29 cellular contexts compared by ENCODE assay signal in genomic region chr7:26238004-26238403, GRCh38. TPM values are rescaled to one million over a fixed set of nuclear protein-coding genes. Genes with fewer than 3 reads are reported as not detected.
"Had no signal": no experiment of that assay in that cellular context is flagged by ENCODE, and none has a peak within 500 bp of the region (broad histone marks: within the 10 kb centered on the region; RNA-seq: fewer than 3 reads in every experiment).

No MANE protein-coding gene starts in this region.

- H3K27ac ChIP-seq: left ventricle myocardium inferior, neural progenitor cell, neutrophil, right atrium auricular region, right lobe of liver, stomach, testis, thyroid gland, transverse colon, upper lobe of left lung, vagina had no signal

- H3K36me3 ChIP-seq: left ventricle myocardium inferior, neural progenitor cell, neutrophil, right atrium auricular region, right lobe of liver, stomach, thyroid gland, transverse colon, upper lobe of left lung, vagina had no signal

- H3K4me2 ChIP-seq: neural progenitor cell had no signal

- H3K9ac ChIP-seq: neural progenitor cell had no signal

- H3K27me3 ChIP-seq: neural progenitor cell, neutrophil, right atrium auricular region, right lobe of liver, stomach, testis, thyroid gland, transverse colon, upper lobe of left lung, vagina had no signal

- FAIRE-seq: islet of Langerhans, kidney had no signal

- H3K9me3 Mint-ChIP-seq: immature natural killer cell; mesothelial cell of epicardium; naive B cell; natural killer cell; nephron progenitor cell; neural progenitor cell; stimulated activated naive B cell treated with anti-CD40 and anti-IgM and Interleukin-4, amounts not matched to agents 10 μg/mL and 1 μg/mL and 100 μg/mL, for 72 hours had no signal

- H3K4me3 ChIP-seq: left ventricle myocardium inferior, lung, neural progenitor cell, right atrium auricular region, right lobe of liver, stomach, testis, thyroid gland, transverse colon, upper lobe of left lung, vagina had no signal

- H3K9me3 ChIP-seq: left ventricle myocardium inferior, neutrophil, right atrium auricular region, right lobe of liver, stomach, testis, thyroid gland, transverse colon, upper lobe of left lung, vagina had no signal

- ATAC-seq: natural killer cell; right lobe of liver; stimulated activated naive B cell treated with anti-CD40 and anti-IgM and Interleukin-4, amounts not matched to agents 10 μg/mL and 1 μg/mL and 100 μg/mL, for 72 hours had no signal

- H3K4me3 Mint-ChIP-seq: immature natural killer cell; mesothelial cell of epicardium; naive B cell; natural killer cell; nephron progenitor cell; neural progenitor cell; stimulated activated naive B cell treated with anti-CD40 and anti-IgM and Interleukin-4, amounts not matched to agents 10 μg/mL and 1 μg/mL and 100 μg/mL, for 72 hours had no signal

- H2AFZ ChIP-seq: neural progenitor cell had no signal

- H3K36me3 Mint-ChIP-seq: immature natural killer cell; mesothelial cell of epicardium; naive B cell; natural killer cell; neural progenitor cell; stimulated activated naive B cell treated with anti-CD40 and anti-IgM and Interleukin-4, amounts not matched to agents 10 μg/mL and 1 μg/mL and 100 μg/mL, for 72 hours had no signal

- DNase-seq: immature natural killer cell; kidney; left ventricle myocardium inferior; mesendoderm; naive B cell; natural killer cell; nephron progenitor cell; occipital lobe; right lobe of liver; stimulated activated CD4-positive, alpha-beta T cell treated with anti-CD3 and anti-CD28 coated beads, Interleukin-12 subunit alpha, Interleukin-12 subunit beta, amount 100 ng/mL, for 4 hours; stimulated activated CD4-positive, alpha-beta T cell treated with anti-CD3 and anti-CD28 coated beads, Interleukin-15, amount 100 ng/mL, for 24 hours; stimulated activated CD4-positive, alpha-beta T cell treated with anti-CD3 and anti-CD28 coated beads, Interleukin-2, amount 100 ng/mL, for 24 hours; stimulated activated CD4-positive, alpha-beta T cell treated with anti-CD3 and anti-CD28 coated beads, Interleukin-4, amount 100 ng/mL, for 1 hour; stimulated activated naive B cell treated with anti-CD40 and anti-IgM and Interleukin-4, amounts not matched to agents 10 μg/mL and 1 μg/mL and 100 μg/mL, for 72 hours; stimulated activated naive CD8-positive, alpha-beta T cell treated with anti-CD3 and anti-CD28 coated beads, Interleukin-15, Interleukin-2, amounts not matched to agents 100 U/mL and 50 U/mL, for 24 hours; stomach; testis; thyroid gland; transverse colon; upper lobe of left lung had no signal

- H3K4me1 Mint-ChIP-seq: immature natural killer cell; mesothelial cell of epicardium; natural killer cell; nephron progenitor cell; neural progenitor cell; stimulated activated naive B cell treated with anti-CD40 and anti-IgM and Interleukin-4, amounts not matched to agents 10 μg/mL and 1 μg/mL and 100 μg/mL, for 72 hours had no signal

- H3K27ac Mint-ChIP-seq: immature natural killer cell; mesothelial cell of epicardium; naive B cell; natural killer cell; nephron progenitor cell; neural progenitor cell; progenitor cell of endocrine pancreas; stimulated activated naive B cell treated with anti-CD40 and anti-IgM and Interleukin-4, amounts not matched to agents 10 μg/mL and 1 μg/mL and 100 μg/mL, for 72 hours had no signal

- H3K4me1 ChIP-seq: left ventricle myocardium inferior, neural progenitor cell, right atrium auricular region, right lobe of liver, stomach, testis, thyroid gland, transverse colon, upper lobe of left lung, vagina had no signal

RNA-seq across cellular contexts. Expression of gene SNX10, which starts 53.7 kb away (rescaled TPM):
- total RNA-seq: osteocyte had no signal
